In genomic region chr20:17720755-17721154, GRCh38 we compare ENCODE assay signal across 35 cellular contexts. TPM values are rescaled to one million over a fixed set of nuclear protein-coding genes. Genes with fewer than 3 reads are reported as not detected.
"Had no signal": no experiment of that assay in that cellular context is flagged by ENCODE, and none has a peak within 500 bp of the region (broad histone marks: within the 10 kb centered on the region; RNA-seq: fewer than 3 reads in every experiment).

No MANE protein-coding gene starts in this region.

- H3K27me3 ChIP-seq: ascending aorta, cardiac muscle cell, MG63, Peyer's patch had no signal

- H3K4me3 ChIP-seq: ascending aorta, cardiac muscle cell, coronary artery, MG63, Peyer's patch had no signal

- DNase-seq: activated B cell treated with CpG ODN at 0.5 μM for 24 hours; activated CD4-positive, alpha-beta memory T cell treated with anti-CD3 and anti-CD28 coated beads, Interleukin-2, amount 10 ng/mL, durations not matched to agents 7 days and 5 days; activated CD4-positive, alpha-beta T cell treated with anti-CD3 and anti-CD28 coated beads for 48 hours; activated CD4-positive, CD25-positive, alpha-beta regulatory T cell treated with anti-CD3 and anti-CD28 coated beads, Interleukin-2, amount 50 U/mL, for 72 hours; activated CD8-positive, alpha-beta memory T cell treated with anti-CD3 and anti-CD28 coated beads for 24 hours; activated CD8-positive, alpha-beta memory T cell treated with anti-CD3 and anti-CD28 coated beads, Interleukin-2, amount 10 ng/mL, durations not matched to agents 7 days and 5 days; activated effector memory CD4-positive, alpha-beta T cell treated with anti-CD3 and anti-CD28 coated beads, Interleukin-2, amount 50 U/mL, for 16 hours; activated naive CD4-positive, alpha-beta T cell; activated naive CD4-positive, alpha-beta T cell treated with anti-CD3 and anti-CD28 coated beads, Interleukin-2, amount 50 U/mL, for 16 hours; activated naive CD8-positive, alpha-beta T cell treated with anti-CD3 and anti-CD28 coated beads for 36 hours; activated T-cell treated with anti-CD3 and anti-CD28 coated beads, Interleukin-2, amount 50 U/mL, for 1 hour; activated T-cell treated with anti-CD3 and anti-CD28 coated beads, Interleukin-2, amount 50 U/mL, for 72 hours; amniotic stem cell; Kasumi-1; MG63; MV-4-11; NCI-H1092; NCI-H1436 treated with DMSO at 0.1 percent for 48 hours; NCI-H1694 treated with DMSO at 0.1 percent for 48 hours; NCI-H2029; NCI-H2107; NCI-H226; NCI-H524 treated with DMSO at 0.1 percent for 48 hours; Peyer's patch; Right ventricle myocardium superior; SW 1271; T-helper 1 cell; T-helper 2 cell; T-helper 9 cell had no signal

- H3K4me1 ChIP-seq: ascending aorta had no signal

- ATAC-seq: activated CD8-positive, alpha-beta memory T cell treated with anti-CD3 and anti-CD28 coated beads, Interleukin-2, amount 10 ng/mL, durations not matched to agents 7 days and 5 days; activated T-cell treated with anti-CD3 and anti-CD28 coated beads, Interleukin-2, amount 50 U/mL, for 72 hours; activated T-helper 17 cell treated with anti-CD3 and anti-CD28 coated beads, Interleukin-2, amount 50 U/mL, for 72 hours had no signal

- H3K27ac ChIP-seq: ascending aorta, cardiac muscle cell, coronary artery, VCaP had no signal

- H3K36me3 ChIP-seq: ascending aorta, cardiac muscle cell, MG63, Peyer's patch had no signal

- H3K9me3 ChIP-seq: ascending aorta, MG63, Peyer's patch had no signal

RNA-seq across cellular contexts. Expression of gene BANF2, which starts 21.0 kb away (rescaled TPM):
- total RNA-seq: activated B cell treated with CpG ODN at 0.5 μM for 24 hours; activated CD4-positive, alpha-beta memory T cell treated with anti-CD3 and anti-CD28 coated beads, Interleukin-2, amount 10 ng/mL, durations not matched to agents 7 days and 5 days; activated CD8-positive, alpha-beta memory T cell treated with anti-CD3 and anti-CD28 coated beads, Interleukin-2, amount 10 ng/mL, durations not matched to agents 7 days and 5 days; activated naive CD8-positive, alpha-beta T cell treated with anti-CD3 and anti-CD28 coated beads for 36 hours; activated T-cell treated with anti-CD3 and anti-CD28 coated beads, Interleukin-2, amount 50 U/mL, for 72 hours; activated T-helper 17 cell treated with anti-CD3 and anti-CD28 coated beads, Interleukin-2, amount 50 U/mL, for 72 hours; ascending aorta; cardiac muscle cell; NCI-H460; Peyer's patch; Right ventricle myocardium superior had no signal
- polyA plus RNA-seq: cardiac muscle cell had no signal
